ENCODE assay signal across 19 cellular contexts in genomic region chr7:127760436-127761031, GRCh38.
"Had no signal": no experiment of that assay in that cellular context is flagged by ENCODE, and none has a peak within 500 bp of the region (broad histone marks: within the 10 kb centered on the region; RNA-seq: fewer than 3 reads in every experiment).

No MANE protein-coding gene starts in this region.

- H3K4me1 ChIP-seq: left lung, sigmoid colon, upper lobe of left lung had no signal

- DNase-seq: activated CD4-positive, CD25-positive, alpha-beta regulatory T cell treated with anti-CD3 and anti-CD28 coated beads, Interleukin-2, amount 50 U/mL, for 72 hours; activated gamma-delta T cell treated with Interleukin-2 at 50 U/mL for 16 hours; amniotic stem cell; dermis blood vessel endothelial cell; erythroblast; hypothalamus; kidney; left lung; ovary; sigmoid colon; spleen; stimulated activated CD4-positive, alpha-beta T cell treated with anti-CD3 and anti-CD28 coated beads, Interleukin-4, amount 100 ng/mL, for 4 hours; upper lobe of left lung had no signal

- FAIRE-seq: endometrium, frontal cortex, kidney had no signal

- H3K27me3 ChIP-seq: cardiac muscle cell, left lung, ovary, sigmoid colon, spleen, upper lobe of left lung had no signal

- H3K36me3 ChIP-seq: cardiac muscle cell, ovary, sigmoid colon, spleen, thoracic aorta, upper lobe of left lung had no signal

- H3K4me3 ChIP-seq: cardiac muscle cell, left lung, ovary, sigmoid colon, spleen, thoracic aorta, upper lobe of left lung had no signal

- H3K9me3 Mint-ChIP-seq: activated naive CD4-positive, alpha-beta T cell treated with anti-CD3 and anti-CD28 coated beads, Interleukin-2, amount 50 U/mL, for 72 hours; stimulated activated memory B cell treated with anti-CD40 and anti-IgM and Interleukin-4, amounts not matched to agents 10 μg/mL and 1 μg/mL and 100 μg/mL, for 72 hours had no signal

- ATAC-seq: activated naive CD4-positive, alpha-beta T cell treated with anti-CD3 and anti-CD28 coated beads, Interleukin-2, amount 50 U/mL, for 72 hours; left lung; stimulated activated memory B cell treated with anti-CD40 and anti-IgM and Interleukin-4, amounts not matched to agents 10 μg/mL and 1 μg/mL and 100 μg/mL, for 72 hours had no signal

- H3K4me3 Mint-ChIP-seq: stimulated activated memory B cell treated with anti-CD40 and anti-IgM and Interleukin-4, amounts not matched to agents 10 μg/mL and 1 μg/mL and 100 μg/mL, for 72 hours had no signal

- H3K27me3 Mint-ChIP-seq: stimulated activated memory B cell treated with anti-CD40 and anti-IgM and Interleukin-4, amounts not matched to agents 10 μg/mL and 1 μg/mL and 100 μg/mL, for 72 hours had no signal

- H3K9me3 ChIP-seq: left lung, ovary, sigmoid colon, spleen, thoracic aorta, upper lobe of left lung had no signal

- H3K27ac Mint-ChIP-seq: activated naive CD4-positive, alpha-beta T cell treated with anti-CD3 and anti-CD28 coated beads, Interleukin-2, amount 50 U/mL, for 72 hours; stimulated activated memory B cell treated with anti-CD40 and anti-IgM and Interleukin-4, amounts not matched to agents 10 μg/mL and 1 μg/mL and 100 μg/mL, for 72 hours had no signal
